Comparison of ENCODE assay signal across 33 cellular contexts in the genomic region with DNA sequence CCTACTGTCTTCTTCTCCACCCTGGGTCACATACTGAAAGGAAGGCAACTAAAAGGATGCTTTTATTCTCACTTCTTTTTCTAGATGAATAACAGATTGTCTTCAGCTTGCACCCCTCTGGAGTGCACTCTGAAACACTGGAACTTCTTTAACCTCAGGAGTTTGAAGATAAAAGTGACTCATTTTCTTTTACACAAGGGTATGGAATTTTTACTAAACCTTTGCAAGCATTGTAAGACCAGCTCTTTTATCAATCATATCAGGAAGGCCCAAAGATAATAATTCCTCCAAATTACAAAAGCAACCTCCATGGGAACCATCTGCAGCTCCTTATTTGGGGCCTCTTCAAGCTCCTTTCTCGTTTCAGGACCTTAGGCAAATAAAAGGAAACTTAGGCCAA.
DNase-seq lines count a peak whose midpoint lies in the region; TF ChIP-seq lines count a peak whose summit lies in the region.
"Had no signal": no experiment of that assay in that cellular context is flagged by ENCODE, and none has a peak within 500 bp of the region (broad histone marks: within the 10 kb centered on the region; RNA-seq: fewer than 3 reads in every experiment).

No MANE protein-coding gene starts in this region.

- no peaks in the 10 kb centered on the region for H3K9me3 ChIP-seq in CD4-positive, alpha-beta memory T cell (ENCODE audit: control insufficient read depth in 1 of 2, low read length in 2 of 2)
- H3K9me3 ChIP-seq: A549 had no signal

- in situ Hi-C loops in astrocyte of the spinal cord (cut with HindIII; ENCODE audit: low sequenced_read_pairs) = no loop called here

- H3K4me1 Mint-ChIP-seq in CD4-positive, alpha-beta memory T cell = no peaks in the 10 kb centered on the region
- H3K4me1 Mint-ChIP-seq: activated CD4-positive, alpha-beta T cell treated with anti-CD3 and anti-CD28 coated beads, Interleukin-2, amount 10 ng/mL, durations not matched to agents 7 days and 5 days; B cell; brain; naive thymus-derived CD8-positive, alpha-beta T cell had no signal

- DNase-seq in AG08395 (ENCODE audit: low spot score) (peak; percentile 3), HT1080 (ENCODE audit: low read depth) (peak; percentile 47), astrocyte of the spinal cord (ENCODE audit: low read depth, low spot score) (peak; percentile 24), glomerular visceral epithelial cell (ENCODE audit: extremely low spot score) (peak; percentile 8), NCI-H1092 (lab: John Stamatoyannopoulos, UW) (no peak)
- DNase-seq in CD4-positive, alpha-beta memory T cell = no peak
- no peak for DNase-seq in stimulated activated CD4-positive, alpha-beta T cell treated with anti-CD3 and anti-CD28 coated beads, Interleukin-4, amount 100 ng/mL, for 24 hours
- no peak for DNase-seq in stimulated activated CD4-positive, alpha-beta T cell treated with anti-CD3 and anti-CD28 coated beads, Interleukin-2, amount 100 ng/mL, for 48 hours
- DNase-seq: activated CD4-positive, alpha-beta T cell treated with anti-CD3 and anti-CD28 coated beads, Interleukin-2, amount 10 ng/mL, durations not matched to agents 7 days and 5 days; activated gamma-delta T cell treated with Interleukin-2 at 50 U/mL for 16 hours; activated T-cell treated with anti-CD3 and anti-CD28 coated beads, Interleukin-2, amount 50 U/mL, for 24 hours; DMS153; GDM1; H7; KBM-7; MM.1S; naive thymus-derived CD8-positive, alpha-beta T cell; NCI-H1417; NCI-H2107; NCI-H446; NCI-H82; occipital lobe; SHP77; stimulated activated CD4-positive, alpha-beta T cell treated with anti-CD3 and anti-CD28 coated beads, Interleukin-2, amount 100 ng/mL, for 24 hours; SW 1271; T-helper 9 cell had no signal

- H3K4me3 Mint-ChIP-seq in CD4-positive, alpha-beta memory T cell = no peak overlapping the region
- H3K4me3 Mint-ChIP-seq: activated CD4-positive, alpha-beta T cell treated with anti-CD3 and anti-CD28 coated beads, Interleukin-2, amount 10 ng/mL, durations not matched to agents 7 days and 5 days; activated T-cell treated with anti-CD3 and anti-CD28 coated beads, Interleukin-2, amount 50 U/mL, for 24 hours; B cell; brain; mesothelial cell of epicardium; naive thymus-derived CD8-positive, alpha-beta T cell; type B pancreatic cell had no signal

- no peaks in the 10 kb centered on the region for H3K4me1 ChIP-seq in CD4-positive, alpha-beta memory T cell (ENCODE audit: insufficient read depth, low read length)

- H3K27ac Mint-ChIP-seq in CD4-positive, alpha-beta memory T cell = no peak overlapping the region
- H3K27ac Mint-ChIP-seq: activated CD4-positive, alpha-beta T cell treated with anti-CD3 and anti-CD28 coated beads, Interleukin-2, amount 10 ng/mL, durations not matched to agents 7 days and 5 days; activated T-cell treated with anti-CD3 and anti-CD28 coated beads, Interleukin-2, amount 50 U/mL, for 24 hours; B cell; brain; mesothelial cell of epicardium; naive thymus-derived CD8-positive, alpha-beta T cell; type B pancreatic cell had no signal

- no peaks in the 10 kb centered on the region for H3K36me3 ChIP-seq in CD4-positive, alpha-beta memory T cell (ENCODE audit: insufficient read depth, low read length)

- H3K27me3 Mint-ChIP-seq in CD4-positive, alpha-beta memory T cell = no peaks in the 10 kb centered on the region
- H3K27me3 Mint-ChIP-seq: activated CD4-positive, alpha-beta T cell treated with anti-CD3 and anti-CD28 coated beads, Interleukin-2, amount 10 ng/mL, durations not matched to agents 7 days and 5 days; activated T-cell treated with anti-CD3 and anti-CD28 coated beads, Interleukin-2, amount 50 U/mL, for 24 hours; B cell; brain; naive thymus-derived CD8-positive, alpha-beta T cell had no signal

- TF ChIP-seq CTCF in astrocyte of the spinal cord (IDR thresholded peaks at IDR 0.05; ENCODE audit: low read depth, low read length) = no peak

- H3K27me3 ChIP-seq in CD4-positive, alpha-beta memory T cell (ENCODE audit: insufficient read depth, low read length) = no peaks in the 10 kb centered on the region
- H3K27me3 ChIP-seq: hepatocyte had no signal

- H3K4me3 ChIP-seq in astrocyte of the spinal cord (ENCODE audit: low read depth, low read length) = no peak overlapping the region
- no peak overlapping the region for H3K4me3 ChIP-seq in CD4-positive, alpha-beta memory T cell (ENCODE audit: low read length in 2 of 2)
- H3K4me3 ChIP-seq: A549, hepatocyte, smooth muscle cell had no signal

- intact Hi-C loops in CD4-positive, alpha-beta memory T cell (cut with micrococcal nuclease) = no loop called here

- POLR2A ChIA-PET in CD4-positive, alpha-beta memory T cell (lab: Charles Lee; ENCODE audit: partially characterized antibody) = no interaction called here

- H3K27ac ChIP-seq in CD4-positive, alpha-beta memory T cell (ENCODE audit: low read depth, low read length) = no peak overlapping the region
- H3K27ac ChIP-seq: hepatocyte had no signal

- H3K36me3 Mint-ChIP-seq in CD4-positive, alpha-beta memory T cell = no peaks in the 10 kb centered on the region
- H3K36me3 Mint-ChIP-seq: brain; mesothelial cell of epicardium; naive thymus-derived CD8-positive, alpha-beta T cell; type B pancreatic cell had no signal

- peaks cover 0 to 7% (median 4%) of the 10 kb centered on the region in 8 donors for H3K9me3 Mint-ChIP-seq in CD4-positive, alpha-beta memory T cell
- H3K9me3 Mint-ChIP-seq: mesothelial cell of epicardium, type B pancreatic cell had no signal

- CTCF ChIA-PET in CD4-positive, alpha-beta memory T cell (lab: Charles Lee; ENCODE audit: partially characterized antibody) = no interaction called here

Comparison
In these comparisons a context has a peak if more than half of its experiments do, and no peak if none do; other contexts are left out.
1. DNase-seq: peak in AG08395 (single experiment), HT1080 (single experiment), astrocyte of the spinal cord (single experiment) and glomerular visceral epithelial cell (single experiment); none in CD4-positive, alpha-beta memory T cell (0 of 5), stimulated activated CD4-positive, alpha-beta T cell treated with anti-CD3 and anti-CD28 coated beads, Interleukin-4, amount 100 ng/mL, for 24 hours (single experiment), stimulated activated CD4-positive, alpha-beta T cell treated with anti-CD3 and anti-CD28 coated beads, Interleukin-2, amount 100 ng/mL, for 48 hours (0 of 2) and NCI-H1092 (single experiment).